ENCODE assay signal across 22 cellular contexts in the genomic region with DNA sequence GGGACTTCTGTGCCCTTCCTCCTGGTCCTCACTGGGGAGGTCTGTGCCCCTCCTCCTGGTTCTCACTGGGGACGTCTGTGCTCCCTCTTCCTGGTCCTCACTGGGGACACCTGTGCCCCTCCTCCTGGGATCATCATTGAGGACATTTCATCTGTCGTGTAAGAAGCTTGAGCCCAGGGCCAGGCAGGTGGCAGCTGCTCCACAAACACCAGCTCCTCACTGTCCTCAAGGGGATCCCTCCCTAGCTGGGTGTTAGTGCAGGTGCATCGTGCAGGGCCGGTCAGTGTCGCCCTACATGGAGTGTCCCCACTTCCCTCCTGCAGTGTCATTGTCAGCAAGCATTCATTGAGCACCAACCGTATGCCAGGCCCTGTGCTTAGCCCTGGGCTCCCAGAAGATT.
"Had no signal": no experiment of that assay in that cellular context is flagged by ENCODE, and none has a peak within 500 bp of the region (broad histone marks: within the 10 kb centered on the region; RNA-seq: fewer than 3 reads in every experiment).

No MANE protein-coding gene starts in this region.

- H3K36me3 Mint-ChIP-seq: memory B cell had no signal

- H3K27me3 ChIP-seq: ascending aorta, colonic mucosa, right atrium auricular region, upper lobe of left lung had no signal

- H3K9me3 Mint-ChIP-seq: activated CD4-positive, alpha-beta T cell treated with anti-CD3 and anti-CD28 coated beads, Interleukin-2, amount 10 ng/mL, durations not matched to agents 24 days and 14 days; activated CD8-positive, alpha-beta T cell treated with anti-CD3 and anti-CD28 coated beads for 36 hours; activated T-cell treated with anti-CD3 and anti-CD28 coated beads, Interleukin-2, amount 50 U/mL, for 4 hours; central memory CD8-positive, alpha-beta T cell; memory B cell; neural crest cell; T-helper 1 cell treated with Interleukin-12 subunit alpha and Interleukin-12 subunit beta and Interleukin-4 antibody, amounts not matched to agents 30 μg/mL and 1 μg/mL, for 36 hours had no signal

- H3K4me3 Mint-ChIP-seq: activated CD4-positive, alpha-beta T cell treated with anti-CD3 and anti-CD28 coated beads, Interleukin-2, amount 10 ng/mL, durations not matched to agents 24 days and 14 days; activated CD8-positive, alpha-beta T cell treated with anti-CD3 and anti-CD28 coated beads for 36 hours; activated T-cell treated with anti-CD3 and anti-CD28 coated beads, Interleukin-2, amount 50 U/mL, for 4 hours; central memory CD8-positive, alpha-beta T cell; memory B cell; neural crest cell; T-helper 1 cell treated with Interleukin-12 subunit alpha and Interleukin-12 subunit beta and Interleukin-4 antibody, amounts not matched to agents 30 μg/mL and 1 μg/mL, for 36 hours had no signal

- H3K4me1 Mint-ChIP-seq: activated CD4-positive, alpha-beta T cell treated with anti-CD3 and anti-CD28 coated beads, Interleukin-2, amount 10 ng/mL, durations not matched to agents 24 days and 14 days; central memory CD8-positive, alpha-beta T cell; memory B cell; neural crest cell had no signal

- H3K27ac Mint-ChIP-seq: activated CD4-positive, alpha-beta T cell treated with anti-CD3 and anti-CD28 coated beads, Interleukin-2, amount 10 ng/mL, durations not matched to agents 24 days and 14 days; activated CD8-positive, alpha-beta T cell treated with anti-CD3 and anti-CD28 coated beads for 36 hours; memory B cell; T-helper 1 cell treated with Interleukin-12 subunit alpha and Interleukin-12 subunit beta and Interleukin-4 antibody, amounts not matched to agents 30 μg/mL and 1 μg/mL, for 36 hours had no signal

- DNase-seq: activated CD4-positive, alpha-beta T cell treated with anti-CD3 and anti-CD28 coated beads, Interleukin-2, amount 10 ng/mL, durations not matched to agents 24 days and 14 days; activated CD8-positive, alpha-beta T cell treated with anti-CD3 and anti-CD28 coated beads for 36 hours; activated naive CD4-positive, alpha-beta T cell treated with anti-CD3 and anti-CD28 coated beads, Interleukin-2, amount 50 U/mL, for 16 hours; activated T-cell treated with anti-CD3 and anti-CD28 coated beads, Interleukin-2, amount 50 U/mL, for 4 hours; colonic mucosa; effector CD4-positive, alpha-beta T cell; heart right ventricle; kidney glomerular epithelial cell; stimulated activated CD4-positive, alpha-beta T cell treated with anti-CD3 and anti-CD28 coated beads, Interleukin-15, amount 100 ng/mL, for 24 hours; stimulated activated CD4-positive, alpha-beta T cell treated with anti-CD3 and anti-CD28 coated beads, Interleukin-2, amount 100 ng/mL, for 48 hours; upper lobe of left lung had no signal

- ATAC-seq: activated CD8-positive, alpha-beta T cell treated with anti-CD3 and anti-CD28 coated beads for 36 hours; activated T-cell treated with anti-CD3 and anti-CD28 coated beads, Interleukin-2, amount 50 U/mL, for 4 hours; gastroesophageal sphincter had no signal

- H3K4me3 ChIP-seq: ascending aorta, colonic mucosa, esophagus muscularis mucosa, gastroesophageal sphincter, heart right ventricle, prostate gland, right atrium auricular region, skin epidermis, stomach, upper lobe of left lung had no signal

- H3K27ac ChIP-seq: ascending aorta, colonic mucosa, esophagus muscularis mucosa, gastroesophageal sphincter, heart right ventricle, prostate gland, right atrium auricular region, skin epidermis, upper lobe of left lung had no signal

- H3K27me3 Mint-ChIP-seq: activated CD4-positive, alpha-beta T cell treated with anti-CD3 and anti-CD28 coated beads, Interleukin-2, amount 10 ng/mL, durations not matched to agents 24 days and 14 days; activated CD8-positive, alpha-beta T cell treated with anti-CD3 and anti-CD28 coated beads for 36 hours had no signal
